In genomic region chr1:46197551-46198025, GRCh38 we compare ENCODE assay signal across 8 cellular contexts. TPM values are rescaled to one million over a fixed set of nuclear protein-coding genes. Genes with fewer than 3 reads are reported as not detected.
DNase-seq lines count a peak whose midpoint lies in the region; ATAC-seq and TF ChIP-seq lines count a peak whose summit lies in the region.

No MANE protein-coding gene starts in this region.

- H3K4me1 Mint-ChIP-seq in CD14-positive monocyte, result peaks cover 39% of the 10 kb centered on the region
- peaks cover 19% of the 10 kb centered on the region for H3K4me1 Mint-ChIP-seq in nephron progenitor cell

- DNase-seq in CD14-positive monocyte (ENCODE audit: low spot score) (no peak), nephron progenitor cell (no peak), cerebellum (ENCODE audit: low spot score) (no peak), COLO668 (lab: John Stamatoyannopoulos, UW; ENCODE audit: unreplicated experiment) (no peak), NCI-H1105 treated with DMSO at 0.1 percent for 48 hours (lab: John Stamatoyannopoulos, UW) (no peak)

- WGBS in ectodermal cell, 2 experiments, result 68% methylated on average over 9 of the region's 9 CpGs

- H3K27ac Mint-ChIP-seq in CD14-positive monocyte (peak overlapping the region in 6 of 7 donors; percentile 6 to 75 (median 50)), nephron progenitor cell (no peak overlapping the region)

- H3K79me2 ChIP-seq in KMS-11 (ENCODE audit: insufficient read depth, low read depth), result no peaks in the 10 kb centered on the region

- H3K27ac ChIP-seq in KMS-11 (no peak overlapping the region), ectodermal cell (ENCODE audit: insufficient read depth, low read depth, low read length, poor library complexity, severe bottlenecking) (no peak overlapping the region)

- H3K9me3 ChIP-seq in ectodermal cell (ENCODE audit: control insufficient read depth, low read length), result no peaks in the 10 kb centered on the region

- intact Hi-C loops in CD14-positive monocyte (cut with micrococcal nuclease), result no loop called here

- TF ChIP-seq CTCF in CD14-positive monocyte (IDR thresholded peaks at IDR 0.05), result no peak
- no peak for TF ChIP-seq CTCF in KMS-11 (conservative IDR thresholded peaks at IDR 0.05; ENCODE audit: low read depth, low read length)
- no peak for TF ChIP-seq CTCF in nephron progenitor cell (IDR thresholded peaks at IDR 0.05)

- H2AFZ ChIP-seq in KMS-11 (ENCODE audit: low read depth), result peak overlapping the region; percentile 99

- no peaks in the 10 kb centered on the region for H4K20me1 ChIP-seq in KMS-11 (ENCODE audit: insufficient read depth)

- H3K4me3 Mint-ChIP-seq in CD14-positive monocyte (peak overlapping the region; percentile 81 to 87), nephron progenitor cell (peak overlapping the region; percentile 83)

- H3K27me3 ChIP-seq in KMS-11 (ENCODE audit: insufficient read depth, low read depth), result no peaks in the 10 kb centered on the region
- no peaks in the 10 kb centered on the region for H3K27me3 ChIP-seq in ectodermal cell (ENCODE audit: control insufficient read depth, insufficient read depth, low read length, poor library complexity, severe bottlenecking)

- H3K36me3 Mint-ChIP-seq in CD14-positive monocyte, result peaks cover 11 to 24% of the 10 kb centered on the region in 2 donors
- H3K36me3 Mint-ChIP-seq in nephron progenitor cell (ENCODE audit: low read depth), result peaks cover 9% of the 10 kb centered on the region

- no peak for ATAC-seq in HG02759 (IDR thresholded peaks at IDR 0.05; ENCODE audit: unreplicated experiment)

- H3K9me3 Mint-ChIP-seq in CD14-positive monocyte (peaks cover 0 to 2% (median 0%) of the 10 kb centered on the region in 7 donors), nephron progenitor cell (no peaks in the 10 kb centered on the region)

- H3K27me3 Mint-ChIP-seq in CD14-positive monocyte (ENCODE audit: low read depth in 3 of 3) (peaks cover under 1 to 6% (median 3%) of the 10 kb centered on the region in 3 donors), nephron progenitor cell (ENCODE audit: low read depth, poor library complexity) (peaks cover 10% of the 10 kb centered on the region)

- peak overlapping the region; percentile 69 for H3K9ac ChIP-seq in KMS-11

- peaks cover 8% of the 10 kb centered on the region for H3K4me1 ChIP-seq in KMS-11 (ENCODE audit: low read depth, poor library complexity, severe bottlenecking)
- peaks cover 6% of the 10 kb centered on the region for H3K4me1 ChIP-seq in ectodermal cell (ENCODE audit: control insufficient read depth, insufficient read depth, low read length)

- peak overlapping the region; percentile 85 for H3K4me2 ChIP-seq in KMS-11

- H3K4me3 ChIP-seq in KMS-11 (IDR thresholded peaks at IDR 0.05; ENCODE audit: insufficient read depth, low read depth, low read length), result no peak overlapping the region
- H3K4me3 ChIP-seq in ectodermal cell (ENCODE audit: insufficient read depth, low read depth, low read length), result peak overlapping the region; percentile 82

- H3K36me3 ChIP-seq in KMS-11 (ENCODE audit: insufficient read depth) (no peaks in the 10 kb centered on the region), ectodermal cell (ENCODE audit: control insufficient read depth, insufficient read depth, low read length) (peaks cover 12% of the 10 kb centered on the region)

RNA-seq across cellular contexts. Expression of gene POMGNT1, which starts 0.6 kb away (rescaled TPM):
- 10 to 100 TPM; 10.3 to 12.2 TPM for polyA plus RNA-seq in CD14-positive monocyte
- 84.0 TPM for polyA plus RNA-seq in ectodermal cell (2013, experiment 1 of 4)
- polyA plus RNA-seq in ectodermal cell (2013, experiment 2 of 4), result 89.2 TPM
- polyA plus RNA-seq in ectodermal cell (2013, experiment 3 of 4), result 76.3 TPM
- 89.0 TPM for polyA plus RNA-seq in ectodermal cell (2013, experiment 4 of 4)
- total RNA-seq in cerebellum, result 34.2 TPM

RNA-seq across cellular contexts. Expression of gene LURAP1, which starts 5.5 kb away (rescaled TPM):
- not detected for polyA plus RNA-seq in CD14-positive monocyte
- polyA plus RNA-seq in ectodermal cell (2013, experiment 1 of 4), result 3.0 TPM
- polyA plus RNA-seq in ectodermal cell (2013, experiment 2 of 4), result 3.2 TPM
- 2.1 TPM for polyA plus RNA-seq in ectodermal cell (2013, experiment 3 of 4)
- 1.8 TPM for polyA plus RNA-seq in ectodermal cell (2013, experiment 4 of 4)
- 3.1 TPM for total RNA-seq in cerebellum

RNA-seq across cellular contexts. Expression of gene P3R3URF, which starts 21.3 kb away (rescaled TPM):
- not detected for polyA plus RNA-seq in CD14-positive monocyte
- polyA plus RNA-seq in ectodermal cell (2013, experiment 1 of 4), result not detected
- not detected for polyA plus RNA-seq in ectodermal cell (2013, experiment 2 of 4)
- polyA plus RNA-seq in ectodermal cell (2013, experiment 3 of 4), result not detected
- polyA plus RNA-seq in ectodermal cell (2013, experiment 4 of 4), result not detected
- total RNA-seq in cerebellum, result not detected

RNA-seq across cellular contexts. Expression of gene TSPAN1, which starts 22.7 kb away (rescaled TPM):
- not detected for polyA plus RNA-seq in CD14-positive monocyte
- not detected for polyA plus RNA-seq in ectodermal cell (2013, experiment 1 of 4)
- not detected for polyA plus RNA-seq in ectodermal cell (2013, experiment 2 of 4)
- polyA plus RNA-seq in ectodermal cell (2013, experiment 3 of 4), result not detected
- polyA plus RNA-seq in ectodermal cell (2013, experiment 4 of 4), result not detected
- 1.00 TPM for total RNA-seq in cerebellum

RNA-seq across cellular contexts. Expression of gene RAD54L, which starts 50.0 kb away (rescaled TPM):
- polyA plus RNA-seq in CD14-positive monocyte, result not detected
- 51.8 TPM for polyA plus RNA-seq in ectodermal cell (2013, experiment 1 of 4)
- 44.5 TPM for polyA plus RNA-seq in ectodermal cell (2013, experiment 2 of 4)
- 30.7 TPM for polyA plus RNA-seq in ectodermal cell (2013, experiment 3 of 4)
- polyA plus RNA-seq in ectodermal cell (2013, experiment 4 of 4), result 33.2 TPM
- total RNA-seq in cerebellum, result 2.6 TPM
